Comparison of ENCODE assay signal across 1 cellular context in genomic region chr11:119015054-119015611, GRCh38.
TF ChIP-seq lines count a peak whose summit lies in the region.

No MANE protein-coding gene starts in this region.

TF ChIP-seq in SK-N-SH, 30 proteins besides CTCF, POLR2A, EP300 and RAD21:
- TF ChIP-seq NRF1 (IDR thresholded peaks at IDR 0.05; ENCODE audit: low read depth, low read length): no peak
- TF ChIP-seq SIN3A (IDR thresholded peaks at IDR 0.05; ENCODE audit: borderline replicate concordance, low read depth, low read length): no peak
- no peak for TF ChIP-seq FOSL2 (IDR thresholded peaks at IDR 0.05; ENCODE audit: borderline replicate concordance, low read depth)
- peak; percentile 4; the same call in 1 of the 2 replicates for TF ChIP-seq JUND (IDR thresholded peaks at IDR 0.05)
- TF ChIP-seq ELF1 (IDR thresholded peaks at IDR 0.05): no peak
- no peak for TF ChIP-seq TCF12 (IDR thresholded peaks at IDR 0.05)
- TF ChIP-seq, protein P1, sequence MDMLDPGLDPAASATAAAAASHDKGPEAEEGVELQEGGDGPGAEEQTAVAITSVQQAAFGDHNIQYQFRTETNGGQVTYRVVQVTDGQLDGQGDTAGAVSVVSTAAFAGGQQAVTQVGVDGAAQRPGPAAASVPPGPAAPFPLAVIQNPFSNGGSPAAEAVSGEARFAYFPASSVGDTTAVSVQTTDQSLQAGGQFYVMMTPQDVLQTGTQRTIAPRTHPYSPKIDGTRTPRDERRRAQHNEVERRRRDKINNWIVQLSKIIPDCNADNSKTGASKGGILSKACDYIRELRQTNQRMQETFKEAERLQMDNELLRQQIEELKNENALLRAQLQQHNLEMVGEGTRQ (IDR thresholded peaks at IDR 0.05; ENCODE audit: borderline replicate concordance, low read depth, low read length): no peak
- no peak for TF ChIP-seq EZH2phosphoT487 (IDR thresholded peaks at IDR 0.05; ENCODE audit: borderline replicate concordance, low read depth)
- TF ChIP-seq GATA2 (CRISPR knock-in tag; IDR thresholded peaks at IDR 0.05): no peak
- no peak for TF ChIP-seq NFIC (IDR thresholded peaks at IDR 0.05; ENCODE audit: borderline replicate concordance)
- TF ChIP-seq MEF2A (IDR thresholded peaks at IDR 0.05; ENCODE audit: borderline replicate concordance, low read depth): no peak
- no peak for TF ChIP-seq MXI1 (IDR thresholded peaks at IDR 0.05; ENCODE audit: low read depth, low read length)
- TF ChIP-seq REST (IDR thresholded peaks at IDR 0.05; ENCODE audit: low read depth, low read length): no peak
- 0 out of 2 replicates have a peak, but pooled peaks have one; percentile 24 for TF ChIP-seq POLR2AphosphoS5 (IDR thresholded peaks at IDR 0.05; ENCODE audit: low read depth, low read length)
- no peak for TF ChIP-seq TEAD4 (IDR thresholded peaks at IDR 0.05; ENCODE audit: borderline replicate concordance, insufficient read depth)
- TF ChIP-seq IRF3 (IDR thresholded peaks at IDR 0.05; ENCODE audit: low read depth, low read length): no peak
- TF ChIP-seq GABPA (IDR thresholded peaks at IDR 0.05; ENCODE audit: low read depth): no peak
